8 cellular contexts compared by ENCODE assay signal in genomic region chr14:68792830-68793733, GRCh38. TPM values are rescaled to one million over a fixed set of nuclear protein-coding genes. Genes with fewer than 3 reads are reported as not detected.
A peak's percentile ranks its signal among the peaks of the same experiment; 100 is the strongest.
DNase-seq lines count a peak whose midpoint lies in the region; TF ChIP-seq lines count a peak whose summit lies in the region.

TSS of gene ZFP36L1 (minus strand) at chr14:68793067. CDS start at chr14:68792938, 129 bp downstream.

- H3K56ac ChIP-seq in H9 (ENCODE audit: insufficient read length, low read depth, low read length), result peak within 1 kb of the TSS; percentile 86

- H4K20me1 ChIP-seq in H9 (ENCODE audit: control insufficient read depth, insufficient read depth, insufficient read length), result no peaks in the 10 kb centered on the region

- no peak within 1 kb of the TSS for H2AK5ac ChIP-seq in H9 (ENCODE audit: insufficient read length, low read length)

- H2BK12ac ChIP-seq in H9 (ENCODE audit: insufficient read length, low read depth, low read length), result peak within 1 kb of the TSS; percentile 84

- H3K9me3 ChIP-seq in H9 (ENCODE audit: control insufficient read depth, low read depth, low read length), result no peaks in the 10 kb centered on the region

- WGBS in H9 (ENCODE audit: extremely low coverage, insufficient read length, low lambda C conversion rate), result no CpG with 5 or more reads among the region's 60 CpGs

- H3K4me2 ChIP-seq in H9 (ENCODE audit: insufficient read depth, insufficient read length, low read length), result peak within 1 kb of the TSS; percentile 89

- H3K23ac ChIP-seq in H9 (ENCODE audit: insufficient read length, low read depth, low read length), result peak within 1 kb of the TSS; percentile 13

- H3K4ac ChIP-seq in H9 (ENCODE audit: low read depth, low read length), result peak within 1 kb of the TSS; percentile 40; the same call in 1 of the 2 replicates

- peak; percentile 97 for DNase-seq in EH (ENCODE audit: low read depth)
- DNase-seq in H9, result peak; percentile 95
- DNase-seq in NCI-H1048 (lab: John Stamatoyannopoulos, UW), result peak; percentile 80
- peak; percentile 83 for DNase-seq in activated CD4-positive, CD25-positive, alpha-beta regulatory T cell treated with anti-CD3 and anti-CD28 coated beads, Interleukin-2, amount 50 U/mL, for 72 hours
- peak; percentile 89 for DNase-seq in cerebellar cortex (ENCODE audit: low spot score)
- peak; percentile 98 for DNase-seq in islet precursor cell
- peak; percentile 85 for DNase-seq in stimulated activated CD4-positive, alpha-beta T cell treated with anti-CD3 and anti-CD28 coated beads, Interleukin-12 subunit alpha, Interleukin-12 subunit beta, amount 100 ng/mL, for 4 hours
- DNase-seq in NCI-H2107 treated with DMSO at 0.1 percent for 48 hours (lab: John Stamatoyannopoulos, UW; ENCODE audit: unreplicated experiment), result no peak

- H3K79me2 ChIP-seq in H9 (ENCODE audit: insufficient read depth, low read length), result peaks cover 33% of the 10 kb centered on the region; the same call in 1 of the 2 replicates

- no peak for TF ChIP-seq CTCF in H9 (conservative IDR thresholded peaks at IDR 0.05)

- no peaks in the 10 kb centered on the region for H3K27me3 ChIP-seq in H9 (ENCODE audit: insufficient read depth, low read length)

- peak within 1 kb of the TSS; percentile 93 for H3K27ac ChIP-seq in H9 (ENCODE audit: insufficient read length, low read depth, low read length)

- H4K5ac ChIP-seq in H9 (ENCODE audit: insufficient read length, low read depth, low read length), result peak within 1 kb of the TSS; percentile 91

- peak within 1 kb of the TSS; percentile 41 for H3T11ph ChIP-seq in H9 (ENCODE audit: low read length)

- peak within 1 kb of the TSS; percentile 95 for H3K9ac ChIP-seq in H9 (ENCODE audit: extremely low read depth, insufficient read length, low read length)

- peaks cover 23% of the 10 kb centered on the region for H3K23me2 ChIP-seq in H9 (ENCODE audit: insufficient read length, low read depth, low read length, poor library complexity, severe bottlenecking)

- peaks cover 37 to 44% (median 44%) of the 10 kb centered on the region in 3 experiments for H3K36me3 Mint-ChIP-seq in H9 (ENCODE audit: insufficient read depth in 1 of 3, low read depth in 3 of 3)

- peak within 1 kb of the TSS; percentile 84 for H3K14ac ChIP-seq in H9 (ENCODE audit: insufficient read depth, low read length)

- no peak within 1 kb of the TSS for H2BK20ac ChIP-seq in H9 (ENCODE audit: low read depth, low read length, poor library complexity, severe bottlenecking)

- peaks cover 48 to 60% of the 10 kb centered on the region in 2 experiments for H3K4me1 Mint-ChIP-seq in H9

- H4K8ac ChIP-seq in H9 (replicated peaks; ENCODE audit: insufficient read length, low read depth, low read length), result no peak within 1 kb of the TSS

- no peaks in the 10 kb centered on the region for H3K79me1 ChIP-seq in H9 (ENCODE audit: insufficient read depth, low read depth, low read length, poor library complexity, severe bottlenecking)

- no peak within 1 kb of the TSS for H2AFZ ChIP-seq in H9 (ENCODE audit: low read length)

- H4K91ac ChIP-seq in H9 (ENCODE audit: insufficient read length, low read depth, low read length), result peak within 1 kb of the TSS; percentile 65

- H3K27me3 Mint-ChIP-seq in H9 (ENCODE audit: low read depth), result peaks cover 4% of the 10 kb centered on the region; the same call in 1 of the 2 replicates

- no peak within 1 kb of the TSS for H2BK15ac ChIP-seq in H9 (ENCODE audit: low read depth, low read length)

- peaks cover 5% of the 10 kb centered on the region; the same call in 1 of the 2 replicates for H3K4me1 ChIP-seq in H9 (ENCODE audit: insufficient read depth, low read length)

- H3K18ac ChIP-seq in H9 (ENCODE audit: insufficient read length, low read depth, low read length), result peak within 1 kb of the TSS; percentile 96

- H3K4me3 Mint-ChIP-seq in H9, result peak within 1 kb of the TSS; percentile 95 to 99

- peaks cover 9 to 13% of the 10 kb centered on the region in 2 experiments; a peak in 4 of 5 replicates for H3K9me3 Mint-ChIP-seq in H9

- peak within 1 kb of the TSS; percentile 76 for H2BK5ac ChIP-seq in H9 (ENCODE audit: insufficient read length, low read length)

- H2BK120ac ChIP-seq in H9 (ENCODE audit: low read depth, low read length, poor library complexity, severe bottlenecking), result peak within 1 kb of the TSS; percentile 93

- peak within 1 kb of the TSS; percentile 99 to 100 (median 100) for H3K27ac Mint-ChIP-seq in H9

RNA-seq across cellular contexts. Expression of gene ZFP36L1, which starts in this region (rescaled TPM):
- total RNA-seq in H9 (2021), result 95.0 and 109 TPM in 2 replicates
